In genomic region chr7:42350801-42351200, GRCh38 we compare ENCODE assay signal across 24 cellular contexts.
A peak's percentile ranks its signal among the peaks of the same experiment; 100 is the strongest.
DNase-seq lines count a peak whose midpoint lies in the region; ATAC-seq, FAIRE-seq and TF ChIP-seq lines count a peak whose summit lies in the region.
"Had no signal": no experiment of that assay in that cellular context is flagged by ENCODE, and none has a peak within 500 bp of the region (broad histone marks: within the 10 kb centered on the region; RNA-seq: fewer than 3 reads in every experiment).

No MANE protein-coding gene starts in this region.

- in situ Hi-C loops in Caki2 (cut with HindIII; ENCODE audit: low pct_unique_long_range_greater_than_20kb, low sequenced_read_pairs), result no loop called here

- no peak for FAIRE-seq in RCC 7860 (lab: Jason Lieb, UNC)

- peak; percentile 5 for DNase-seq in Caki2 (ENCODE audit: low read depth)
- DNase-seq in HFFc6, result peak; percentile 4
- DNase-seq in epithelial cell of proximal tubule (ENCODE audit: low read depth), result peak; percentile 9
- DNase-seq in mucosa of descending colon, result peak in 2 of 3 donors; percentile 16 to 30
- no peak for DNase-seq in globus pallidus (ENCODE audit: low spot score)
- no peak for DNase-seq in RCC 7860 (ENCODE audit: low spot score)
- DNase-seq in NCI-H1105 treated with DMSO at 0.1 percent for 48 hours (lab: John Stamatoyannopoulos, UW), result no peak
- DNase-seq: activated CD4-positive, CD25-positive, alpha-beta regulatory T cell; activated naive CD4-positive, alpha-beta T cell treated with anti-CD3 and anti-CD28 coated beads, Interleukin-2, amount 10 ng/mL, durations not matched to agents 7 days and 5 days; activated T-cell treated with anti-CD3 and anti-CD28 coated beads, Interleukin-2, amount 50 U/mL, for 4 hours; body of pancreas; cortex of kidney; H7; left cardiac atrium; midbrain; NCI-H774; OCI-M1; stimulated activated CD4-positive, alpha-beta T cell treated with anti-CD3 and anti-CD28 coated beads, Interleukin-12 subunit alpha, Interleukin-12 subunit beta, amount 100 ng/mL, for 4 hours had no signal

- no peaks in the 10 kb centered on the region for H3K9me3 ChIP-seq in mucosa of descending colon
- H3K9me3 ChIP-seq: body of pancreas, suprapubic skin had no signal

- ATAC-seq in mucosa of descending colon (peak; percentile 17), GM21447 (IDR thresholded peaks at IDR 0.05; ENCODE audit: unreplicated experiment) (no peak)
- ATAC-seq: activated T-cell treated with anti-CD3 and anti-CD28 coated beads, Interleukin-2, amount 50 U/mL, for 4 hours; body of pancreas; foreskin keratinocyte had no signal

- no peak overlapping the region for H3K4me3 ChIP-seq in epithelial cell of proximal tubule (ENCODE audit: low read depth, low read length)
- no peak overlapping the region for H3K4me3 ChIP-seq in mucosa of descending colon
- H3K4me3 ChIP-seq: body of pancreas, SK-N-MC, suprapubic skin had no signal

- no peaks in the 10 kb centered on the region for H3K4me1 ChIP-seq in mucosa of descending colon (ENCODE audit: low read depth)
- H3K4me1 ChIP-seq: body of pancreas had no signal

- no peak overlapping the region for H3K27ac Mint-ChIP-seq in HFFc6
- H3K27ac Mint-ChIP-seq: activated naive CD4-positive, alpha-beta T cell treated with anti-CD3 and anti-CD28 coated beads, Interleukin-2, amount 10 ng/mL, durations not matched to agents 7 days and 5 days; T-helper 2 cell treated with Interferon-gamma antibody and Interleukin-4, amounts not matched to agents 5 μg/mL and 100 μg/mL, for 36 hours had no signal

- no peak overlapping the region for H3K4me3 Mint-ChIP-seq in HFFc6
- H3K4me3 Mint-ChIP-seq: activated naive CD4-positive, alpha-beta T cell treated with anti-CD3 and anti-CD28 coated beads, Interleukin-2, amount 10 ng/mL, durations not matched to agents 7 days and 5 days; activated T-cell treated with anti-CD3 and anti-CD28 coated beads, Interleukin-2, amount 50 U/mL, for 4 hours; neural crest cell; T-helper 2 cell treated with Interferon-gamma antibody and Interleukin-4, amounts not matched to agents 5 μg/mL and 100 μg/mL, for 36 hours had no signal

- H3K27me3 Mint-ChIP-seq in HFFc6 (ENCODE audit: insufficient read depth), result peaks cover 4% of the 10 kb centered on the region; the same call in 1 of the 2 replicates
- H3K27me3 Mint-ChIP-seq: activated naive CD4-positive, alpha-beta T cell treated with anti-CD3 and anti-CD28 coated beads, Interleukin-2, amount 10 ng/mL, durations not matched to agents 7 days and 5 days had no signal

- intact Hi-C loops in mucosa of descending colon (cut with DNase I, micrococcal nuclease), result no loop called here

- no peaks in the 10 kb centered on the region for H3K9me3 Mint-ChIP-seq in HFFc6
- H3K9me3 Mint-ChIP-seq: activated T-cell treated with anti-CD3 and anti-CD28 coated beads, Interleukin-2, amount 50 U/mL, for 4 hours; neural crest cell had no signal

- H3K36me3 ChIP-seq in mucosa of descending colon (ENCODE audit: low read depth), result no peaks in the 10 kb centered on the region
- H3K36me3 ChIP-seq: suprapubic skin had no signal

- TF ChIP-seq CTCF in HFFc6 (IDR thresholded peaks at IDR 0.05), result no peak
- TF ChIP-seq CTCF in epithelial cell of proximal tubule (conservative IDR thresholded peaks at IDR 0.05; ENCODE audit: low read depth, low read length), result no peak
- no peak for TF ChIP-seq CTCF in mucosa of descending colon (IDR thresholded peaks at IDR 0.05)

- peaks cover 28% of the 10 kb centered on the region for H3K4me1 Mint-ChIP-seq in HFFc6 (ENCODE audit: low read depth)
- H3K4me1 Mint-ChIP-seq: activated naive CD4-positive, alpha-beta T cell treated with anti-CD3 and anti-CD28 coated beads, Interleukin-2, amount 10 ng/mL, durations not matched to agents 7 days and 5 days had no signal

- H3K36me3 Mint-ChIP-seq in HFFc6 (ENCODE audit: low read depth), result no peaks in the 10 kb centered on the region
- H3K36me3 Mint-ChIP-seq: activated naive CD4-positive, alpha-beta T cell treated with anti-CD3 and anti-CD28 coated beads, Interleukin-2, amount 10 ng/mL, durations not matched to agents 7 days and 5 days had no signal

Comparison
In these comparisons a context has a peak if more than half of its experiments do, and no peak if none do; other contexts are left out.
1. DNase-seq: peak in Caki2 (single experiment), HFFc6 (single experiment), epithelial cell of proximal tubule (single experiment) and mucosa of descending colon (2 of 3); none in globus pallidus (single experiment), RCC 7860 (single experiment) and NCI-H1105 treated with DMSO at 0.1 percent for 48 hours (single experiment).